Comparison of ENCODE assay signal across 14 cellular contexts in genomic region chr20:49424536-49424935, GRCh38. TPM values are rescaled to one million over a fixed set of nuclear protein-coding genes. Genes with fewer than 3 reads are reported as not detected.
DNase-seq lines count a peak whose midpoint lies in the region; TF ChIP-seq lines count a peak whose summit lies in the region.
"Had no signal": no experiment of that assay in that cellular context is flagged by ENCODE, and none has a peak within 500 bp of the region (broad histone marks: within the 10 kb centered on the region; RNA-seq: fewer than 3 reads in every experiment).

No MANE protein-coding gene starts in this region.

- WGBS in H9 (ENCODE audit: extremely low coverage, insufficient read length, low lambda C conversion rate): no CpG with 5 or more reads among the region's 13 CpGs
- 74 to 81% methylated on average over 13 of the region's 13 CpGs for WGBS in sigmoid colon, 2 donors

- H2BK120ac ChIP-seq in H9 (ENCODE audit: low read depth, low read length, poor library complexity, severe bottlenecking): no peak overlapping the region

- intact Hi-C loops in sigmoid colon (cut with DNase I): loop anchor here (5.0 kb wide), 1 partner anchor 37 kb away; no protein-coding TSS in a partner anchor

- H3K36me3 Mint-ChIP-seq in H9 (ENCODE audit: insufficient read depth in 1 of 3, low read depth in 3 of 3): no peaks in the 10 kb centered on the region
- no peaks in the 10 kb centered on the region for H3K36me3 Mint-ChIP-seq in CD8-positive, alpha-beta memory T cell

- no peak overlapping the region for H4K8ac ChIP-seq in H9 (replicated peaks; ENCODE audit: insufficient read length, low read depth, low read length)

- H2BK20ac ChIP-seq in H9 (ENCODE audit: low read depth, low read length, poor library complexity, severe bottlenecking): no peak overlapping the region

- H3K9ac ChIP-seq in H9 (ENCODE audit: extremely low read depth, insufficient read length, low read length): no peak overlapping the region

- no peaks in the 10 kb centered on the region for H3K36me3 ChIP-seq in sigmoid colon
- H3K36me3 ChIP-seq in CD8-positive, alpha-beta memory T cell (ENCODE audit: insufficient read depth, low read length): no peaks in the 10 kb centered on the region
- H3K36me3 ChIP-seq: spleen had no signal

- no peak overlapping the region for H3K18ac ChIP-seq in H9 (ENCODE audit: insufficient read length, low read depth, low read length)

- no peak overlapping the region for H3K14ac ChIP-seq in H9 (ENCODE audit: insufficient read depth, low read length)

- H3K9me3 ChIP-seq in H9 (ENCODE audit: control insufficient read depth, low read depth, low read length) (no peaks in the 10 kb centered on the region), sigmoid colon (no peaks in the 10 kb centered on the region)
- H3K9me3 ChIP-seq in CD8-positive, alpha-beta memory T cell (ENCODE audit: low read length): no peaks in the 10 kb centered on the region
- H3K9me3 ChIP-seq: Caco-2, spleen had no signal

- no peak overlapping the region for H3K56ac ChIP-seq in H9 (ENCODE audit: insufficient read length, low read depth, low read length)

- H3K9me3 Mint-ChIP-seq in H9: no peaks in the 10 kb centered on the region
- no peaks in the 10 kb centered on the region for H3K9me3 Mint-ChIP-seq in CD8-positive, alpha-beta memory T cell
- H3K9me3 Mint-ChIP-seq: activated T-cell treated with anti-CD3 and anti-CD28 coated beads, Interleukin-2, amount 50 U/mL, for 24 hours had no signal

- DNase-seq in H9 (peak; percentile 40), NCI-H446 (lab: John Stamatoyannopoulos, UW) (peak; percentile 29 to 57), glomerular visceral epithelial cell (ENCODE audit: extremely low spot score) (peak; percentile 31), sigmoid colon (peak; percentile 70), T1000 (lab: John Stamatoyannopoulos, UW) (no peak)
- no peak for DNase-seq in activated CD8-positive, alpha-beta memory T cell treated with anti-CD3 and anti-CD28 coated beads for 24 hours
- DNase-seq in CD8-positive, alpha-beta memory T cell: no peak
- DNase-seq: activated CD4-positive, alpha-beta T cell treated with anti-CD3 and anti-CD28 coated beads for 1 hour; activated T-cell treated with anti-CD3 and anti-CD28 coated beads, Interleukin-2, amount 50 U/mL, for 24 hours; Caco-2; NCI-H1436 treated with DMSO at 0.1 percent for 48 hours; spleen had no signal

- H2BK5ac ChIP-seq in H9 (ENCODE audit: insufficient read length, low read length): no peak overlapping the region

- no peaks in the 10 kb centered on the region for H3K79me2 ChIP-seq in H9 (ENCODE audit: insufficient read depth, low read length)

- no peak overlapping the region for H3K4me3 ChIP-seq in sigmoid colon
- no peak overlapping the region for H3K4me3 ChIP-seq in CD8-positive, alpha-beta memory T cell (ENCODE audit: low read length)
- H3K4me3 ChIP-seq: spleen had no signal

- H3K4ac ChIP-seq in H9 (ENCODE audit: low read depth, low read length): no peak overlapping the region

- no peak for TF ChIP-seq EP300 in sigmoid colon (IDR thresholded peaks at IDR 0.05)

- no peaks in the 10 kb centered on the region for H3K4me1 Mint-ChIP-seq in H9
- no peaks in the 10 kb centered on the region for H3K4me1 Mint-ChIP-seq in CD8-positive, alpha-beta memory T cell

- no peaks in the 10 kb centered on the region for H3K23me2 ChIP-seq in H9 (ENCODE audit: insufficient read length, low read depth, low read length, poor library complexity, severe bottlenecking)

- peaks cover 8% of the 10 kb centered on the region for H3K27me3 Mint-ChIP-seq in H9 (ENCODE audit: low read depth)
- peaks cover 9 to 20% of the 10 kb centered on the region in 2 donors for H3K27me3 Mint-ChIP-seq in CD8-positive, alpha-beta memory T cell

- CTCF ChIA-PET in CD8-positive, alpha-beta memory T cell (lab: Charles Lee): interaction anchor here (1.3 kb wide), 1 partner anchor 81 kb away, joined by 3 read pairs; no protein-coding TSS in a partner anchor

- H2BK15ac ChIP-seq in H9 (ENCODE audit: low read depth, low read length): no peak overlapping the region

- H3T11ph ChIP-seq in H9 (ENCODE audit: low read length): no peak overlapping the region

- no peak overlapping the region for H3K27ac Mint-ChIP-seq in H9
- no peak overlapping the region for H3K27ac Mint-ChIP-seq in CD8-positive, alpha-beta memory T cell
- H3K27ac Mint-ChIP-seq: activated T-cell treated with anti-CD3 and anti-CD28 coated beads, Interleukin-2, amount 50 U/mL, for 24 hours had no signal

- POLR2A ChIA-PET in CD8-positive, alpha-beta memory T cell (lab: Charles Lee): no interaction called here

- H3K27me3 ChIP-seq in H9 (ENCODE audit: insufficient read depth, low read length) (no peaks in the 10 kb centered on the region), sigmoid colon (no peaks in the 10 kb centered on the region)
- H3K27me3 ChIP-seq in CD8-positive, alpha-beta memory T cell (ENCODE audit: insufficient read depth, low read length, poor library complexity, severe bottlenecking): no peaks in the 10 kb centered on the region

- H4K91ac ChIP-seq in H9 (ENCODE audit: insufficient read length, low read depth, low read length): no peak overlapping the region

- H3K4me1 ChIP-seq in H9 (ENCODE audit: insufficient read depth, low read length) (no peaks in the 10 kb centered on the region), sigmoid colon (peaks cover 0 to 68% (median 62%) of the 10 kb centered on the region in 4 donors)
- H3K4me1 ChIP-seq in CD8-positive, alpha-beta memory T cell (ENCODE audit: insufficient read depth, low read length): no peaks in the 10 kb centered on the region
- H3K4me1 ChIP-seq: Caco-2, spleen had no signal

- no peaks in the 10 kb centered on the region for H4K20me1 ChIP-seq in H9 (ENCODE audit: control insufficient read depth, insufficient read depth, insufficient read length)

- H3K27ac ChIP-seq in H9 (ENCODE audit: insufficient read length, low read depth, low read length): no peak overlapping the region
- peak overlapping the region in 2 of 4 donors; percentile 50 to 64 for H3K27ac ChIP-seq in sigmoid colon
- no peak overlapping the region for H3K27ac ChIP-seq in CD8-positive, alpha-beta memory T cell (ENCODE audit: low read depth, low read length)
- H3K27ac ChIP-seq: spleen had no signal

- no peak overlapping the region for H3K4me2 ChIP-seq in H9 (ENCODE audit: insufficient read depth, insufficient read length, low read length)

- no peak overlapping the region for H2AK5ac ChIP-seq in H9 (ENCODE audit: insufficient read length, low read length)

- no peak overlapping the region for H2AFZ ChIP-seq in H9 (ENCODE audit: low read length)

- H4K5ac ChIP-seq in H9 (ENCODE audit: insufficient read length, low read depth, low read length): no peak overlapping the region

- H2BK12ac ChIP-seq in H9 (ENCODE audit: insufficient read length, low read depth, low read length): no peak overlapping the region

- TF ChIP-seq CTCF in H9 (conservative IDR thresholded peaks at IDR 0.05) (no peak), sigmoid colon (IDR thresholded peaks at IDR 0.05) (no peak)

- H3K23ac ChIP-seq in H9 (ENCODE audit: insufficient read length, low read depth, low read length): no peak overlapping the region

- TF ChIP-seq POLR2A in sigmoid colon (IDR thresholded peaks at IDR 0.05): no peak

- H3K79me1 ChIP-seq in H9 (ENCODE audit: insufficient read depth, low read depth, low read length, poor library complexity, severe bottlenecking): no peaks in the 10 kb centered on the region

- H3K4me3 Mint-ChIP-seq in H9: no peak overlapping the region
- H3K4me3 Mint-ChIP-seq in CD8-positive, alpha-beta memory T cell: no peak overlapping the region
- H3K4me3 Mint-ChIP-seq: activated T-cell treated with anti-CD3 and anti-CD28 coated beads, Interleukin-2, amount 50 U/mL, for 24 hours had no signal

RNA-seq across cellular contexts. Expression of gene KCNB1, which starts 57.9 kb away (rescaled TPM):
- total RNA-seq in H9 (2021) (0.42 and 0.68 TPM in 2 replicates), sigmoid colon (10 to 100 TPM; 11.8 to 20.6 (median 18.8) TPM)
- 1 to 10 TPM in 1 of 3 donors, under 1 TPM in 1, not detected in 1; under 0.01 to 2.5 TPM for polyA plus RNA-seq in sigmoid colon
- under 1 TPM in 1 of 2 experiments, not detected in 1; 0.77 TPM for total RNA-seq in CD8-positive, alpha-beta memory T cell
- polyA plus RNA-seq in CD8-positive, alpha-beta memory T cell: not detected
- total RNA-seq: dermis microvascular lymphatic vessel endothelial cell, kidney epithelial cell had no signal

Comparison
In these comparisons a context has a peak if more than half of its experiments do, and no peak if none do; other contexts are left out.
1. DNase-seq: peak in H9 (single experiment), NCI-H446 (2 of 2), glomerular visceral epithelial cell (single experiment) and sigmoid colon (single experiment); none in activated CD8-positive, alpha-beta memory T cell treated with anti-CD3 and anti-CD28 coated beads for 24 hours (single experiment), CD8-positive, alpha-beta memory T cell (0 of 5) and T1000 (single experiment).